Comparison of ENCODE assay signal across 13 cellular contexts in the genomic region with DNA sequence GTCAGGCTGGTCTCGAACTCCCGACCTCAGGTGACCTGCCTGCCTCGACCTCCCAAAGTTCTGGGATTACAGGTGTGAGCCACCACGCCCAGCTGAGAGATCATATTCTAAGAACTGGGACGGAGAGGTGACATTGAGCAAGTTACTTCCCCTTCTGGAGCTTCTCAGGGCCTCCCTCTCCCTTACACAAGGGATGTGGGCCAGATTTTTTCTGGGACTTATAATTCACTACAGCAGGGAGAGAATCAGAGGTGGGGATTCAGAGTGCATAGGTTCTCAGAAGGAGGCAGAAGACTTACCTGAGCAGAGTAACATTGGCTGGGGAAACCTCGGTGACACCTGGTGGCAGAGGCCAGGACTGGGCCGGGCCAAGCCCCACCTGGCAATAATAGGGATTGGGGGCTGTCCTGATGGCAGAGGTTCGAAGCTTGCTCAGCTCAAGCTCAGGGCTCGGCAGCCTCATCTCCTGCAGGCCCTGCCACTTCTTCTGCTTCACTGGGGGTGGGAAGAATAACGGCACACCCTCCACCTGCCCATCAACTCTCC. TPM values are rescaled to one million over a fixed set of nuclear protein-coding genes. Genes with fewer than 3 reads are reported as not detected.
DNase-seq lines count a peak whose midpoint lies in the region; ATAC-seq and TF ChIP-seq lines count a peak whose summit lies in the region.
"Had no signal": no experiment of that assay in that cellular context is flagged by ENCODE, and none has a peak within 500 bp of the region (broad histone marks: within the 10 kb centered on the region; RNA-seq: fewer than 3 reads in every experiment).

No MANE protein-coding gene starts in this region.

- TF ChIP-seq EP300 in sigmoid colon (IDR thresholded peaks at IDR 0.05): no peak

- H3K27me3 ChIP-seq in GM23338 (ENCODE audit: insufficient read depth) (peaks cover 99% of the 10 kb centered on the region), sigmoid colon (peaks cover 17 to 47% (median 32%) of the 10 kb centered on the region in 3 donors)
- H3K27me3 ChIP-seq: testis had no signal

- H3K9me2 ChIP-seq in GM23338 (ENCODE audit: insufficient read depth): no peaks in the 10 kb centered on the region

- no peaks in the 10 kb centered on the region for H3K36me3 Mint-ChIP-seq in GM23338 (ENCODE audit: low read depth)
- H3K36me3 Mint-ChIP-seq: CD8-positive, alpha-beta T cell; naive thymus-derived CD8-positive, alpha-beta T cell had no signal

- no peak overlapping the region for H2AFZ ChIP-seq in GM23338

- H3K27ac ChIP-seq in GM23338 (ENCODE audit: low read depth): no peak overlapping the region
- H3K27ac ChIP-seq in sigmoid colon: no peak overlapping the region
- H3K27ac ChIP-seq: testis had no signal

- H3K4me1 Mint-ChIP-seq in GM23338: 0 out of 3 replicates have a peak, but pooled peaks cover 4% of the 10 kb centered on the region

- intact Hi-C loops in left colon (cut with DNase I, micrococcal nuclease) (no loop called here), sigmoid colon (cut with DNase I) (no loop called here)

- H3K36me3 ChIP-seq in GM23338 (ENCODE audit: insufficient read depth): no peaks in the 10 kb centered on the region
- H3K36me3 ChIP-seq in sigmoid colon: no peaks in the 10 kb centered on the region

- no peaks in the 10 kb centered on the region for H3K9me3 ChIP-seq in sigmoid colon
- H3K9me3 ChIP-seq: testis had no signal

- no peaks in the 10 kb centered on the region for H3K79me2 ChIP-seq in GM23338 (replicated peaks; ENCODE audit: insufficient read depth)

- TF ChIP-seq POLR2A in sigmoid colon (IDR thresholded peaks at IDR 0.05): no peak

- DNase-seq in GM23338 (ENCODE audit: low spot score): peak; percentile 74
- peak; percentile 26 for DNase-seq in MV-4-11 (lab: John Stamatoyannopoulos, UW)
- DNase-seq in left colon: no peak
- DNase-seq in sigmoid colon: no peak
- DNase-seq in retina: no peak
- DNase-seq: activated CD4-positive, alpha-beta T cell treated with anti-CD3 and anti-CD28 coated beads for 36 hours; CD8-positive, alpha-beta T cell; effector CD4-positive, alpha-beta T cell; naive thymus-derived CD8-positive, alpha-beta T cell; NCI-H1092 treated with DMSO at 0.1 percent for 48 hours; NCI-H524 treated with DMSO at 0.1 percent for 48 hours; testis had no signal

- H3K4me2 ChIP-seq in GM23338: no peak overlapping the region

- no peaks in the 10 kb centered on the region for H3K9me3 Mint-ChIP-seq in GM23338
- H3K9me3 Mint-ChIP-seq: CD8-positive, alpha-beta T cell; naive thymus-derived CD8-positive, alpha-beta T cell had no signal

- TF ChIP-seq CTCF in GM23338 (conservative IDR thresholded peaks at IDR 0.05; ENCODE audit: low read depth in 2 of 2) (peak; percentile 45 to 67), sigmoid colon (IDR thresholded peaks at IDR 0.05) (no peak)

- peak; percentile 17 for ATAC-seq in GM23338
- ATAC-seq in left colon: peak; percentile 11
- ATAC-seq: activated CD4-positive, alpha-beta T cell treated with anti-CD3 and anti-CD28 coated beads for 36 hours; CD8-positive, alpha-beta T cell; naive thymus-derived CD8-positive, alpha-beta T cell; SK-N-SH treated with all-trans-retinoic acid at 6 μM for 48 hours had no signal

- H4K20me1 ChIP-seq in GM23338 (replicated peaks; ENCODE audit: insufficient read depth): no peaks in the 10 kb centered on the region; the same call in 1 of the 2 replicates

- peaks cover 81% of the 10 kb centered on the region for H3K27me3 Mint-ChIP-seq in GM23338 (ENCODE audit: insufficient read depth, low read depth, poor library complexity)

- no peak overlapping the region for H3K27ac Mint-ChIP-seq in GM23338
- H3K27ac Mint-ChIP-seq: activated CD4-positive, alpha-beta T cell treated with anti-CD3 and anti-CD28 coated beads for 36 hours; CD8-positive, alpha-beta T cell; naive thymus-derived CD8-positive, alpha-beta T cell had no signal

- H3K4me1 ChIP-seq in GM23338 (ENCODE audit: insufficient read depth): peaks cover 9% of the 10 kb centered on the region; the same call in 1 of the 2 replicates
- H3K4me1 ChIP-seq in sigmoid colon: peaks cover 0 to 19% (median 18%) of the 10 kb centered on the region in 4 donors

- WGBS in sigmoid colon, 2 donors: 65 to 75% methylated on average over 10 of the region's 10 CpGs

- H3K4me3 ChIP-seq in GM23338 (no peak overlapping the region), sigmoid colon (no peak overlapping the region)
- H3K4me3 ChIP-seq: testis had no signal

- no peak overlapping the region for H3K4me3 Mint-ChIP-seq in GM23338
- H3K4me3 Mint-ChIP-seq: activated CD4-positive, alpha-beta T cell treated with anti-CD3 and anti-CD28 coated beads for 36 hours; CD8-positive, alpha-beta T cell; naive thymus-derived CD8-positive, alpha-beta T cell had no signal

- peaks cover 13% of the 10 kb centered on the region; the same call in 1 of the 2 replicates for H3F3A ChIP-seq in GM23338 (replicated peaks; ENCODE audit: low read depth)

TF ChIP-seq in GM23338, 12 proteins besides CTCF, POLR2A, EP300 and RAD21:
- TF ChIP-seq ZNF114 (CRISPR knock-in tag; IDR thresholded peaks at IDR 0.05) (no peak), STAT1 (IDR thresholded peaks at IDR 0.05; ENCODE audit: unreplicated experiment) (no peak), EZH2 (IDR thresholded peaks at IDR 0.05; ENCODE audit: low read depth, unreplicated experiment) (peak; percentile 31)

RNA-seq across cellular contexts. Expression of a gene that starts 6.8 kb away (rescaled TPM):
- 0.14 TPM in 1 of 2 replicates, not detected in the other for total RNA-seq in GM23338 (2014; rRNA removed; shearing (Covaris generic))
- 0.40 TPM in 1 of 2 replicates, not detected in the other for polyA plus RNA-seq in GM23338 (2016; fragmentation: Nextera tagmentation; extraction: Ambion mirVana)
- total RNA-seq in left colon: 10 to 100 TPM; 12.0 to 18.7 TPM
- 1 to 10 TPM in 3 of 4 donors, not detected in 1; 1.6 to 2.5 (median 1.8) TPM for total RNA-seq in sigmoid colon
- 1 to 10 TPM; 4.1 to 4.8 (median 4.6) TPM for polyA plus RNA-seq in sigmoid colon
- polyA plus RNA-seq: naive thymus-derived CD8-positive, alpha-beta T cell had no signal

RNA-seq across cellular contexts. Expression of a gene that starts 13.2 kb away (rescaled TPM):
- total RNA-seq in GM23338 (2014; rRNA removed; shearing (Covaris generic)): 1.5 and 2.1 TPM in 2 replicates
- 0.35 and 0.55 TPM in 2 replicates for polyA plus RNA-seq in GM23338 (2016; fragmentation: Nextera tagmentation; extraction: Ambion mirVana)
- 10 to 100 TPM; 46.4 to 50.9 TPM for total RNA-seq in left colon
- 1 to 10 TPM in 2 of 4 donors, under 1 TPM in 1, not detected in 1; 0.49 to 1.4 (median 1.4) TPM for total RNA-seq in sigmoid colon
- polyA plus RNA-seq in sigmoid colon: 10 to 100 TPM; 11.3 to 52.9 (median 28.4) TPM
- total RNA-seq: naive thymus-derived CD8-positive, alpha-beta T cell had no signal
- polyA plus RNA-seq: naive thymus-derived CD8-positive, alpha-beta T cell had no signal

RNA-seq across cellular contexts. Expression of a gene that starts 37.2 kb away (rescaled TPM):
- 47.1 and 69.0 TPM in 2 replicates for total RNA-seq in GM23338 (2014; rRNA removed; shearing (Covaris generic))
- polyA plus RNA-seq in GM23338 (2016; fragmentation: Nextera tagmentation; extraction: Ambion mirVana) (40.1 and 42.3 TPM in 2 replicates), sigmoid colon (10 to 100 TPM in 1 of 3 donors, 1 to 10 TPM in 2; 4.2 to 18.8 (median 4.2) TPM)
- total RNA-seq in left colon (10 to 100 TPM; 20.5 to 26.1 TPM), sigmoid colon (10 to 100 TPM; 13.8 to 22.2 (median 15.4) TPM)

RNA-seq across cellular contexts. Expression of a gene that starts 52.1 kb away (rescaled TPM):
- 56.4 and 61.0 TPM in 2 replicates for total RNA-seq in GM23338 (2014; rRNA removed; shearing (Covaris generic))
- polyA plus RNA-seq in GM23338 (2016; fragmentation: Nextera tagmentation; extraction: Ambion mirVana) (32.1 and 32.6 TPM in 2 replicates), sigmoid colon (1 to 10 TPM; 1.4 to 4.4 (median 1.8) TPM)
- total RNA-seq in left colon (1 to 10 TPM; 2.0 to 2.6 TPM), sigmoid colon (1 to 10 TPM; 3.9 to 6.6 (median 4.3) TPM)
- polyA plus RNA-seq: naive thymus-derived CD8-positive, alpha-beta T cell had no signal

Comparison
In these comparisons a context has a peak if more than half of its experiments do, and no peak if none do; other contexts are left out.
1. DNase-seq: peak in GM23338 (single experiment) and MV-4-11 (single experiment); none in left colon (0 of 2), sigmoid colon (single experiment) and retina (single experiment).
2. CTCF ChIP-seq: peak in GM23338 (2 of 2); none in sigmoid colon (0 of 4).
3. RNA of a gene that starts 13.2 kb away (total RNA-seq): 46.4 to 50.9 TPM in left colon; 1.5 to 2.1 TPM in GM23338 and 0.49 to 1.4 TPM in sigmoid colon; every median in the first group is over 10 times any median in the second.